ENCODE assay signal across 15 cellular contexts in the genomic region with DNA sequence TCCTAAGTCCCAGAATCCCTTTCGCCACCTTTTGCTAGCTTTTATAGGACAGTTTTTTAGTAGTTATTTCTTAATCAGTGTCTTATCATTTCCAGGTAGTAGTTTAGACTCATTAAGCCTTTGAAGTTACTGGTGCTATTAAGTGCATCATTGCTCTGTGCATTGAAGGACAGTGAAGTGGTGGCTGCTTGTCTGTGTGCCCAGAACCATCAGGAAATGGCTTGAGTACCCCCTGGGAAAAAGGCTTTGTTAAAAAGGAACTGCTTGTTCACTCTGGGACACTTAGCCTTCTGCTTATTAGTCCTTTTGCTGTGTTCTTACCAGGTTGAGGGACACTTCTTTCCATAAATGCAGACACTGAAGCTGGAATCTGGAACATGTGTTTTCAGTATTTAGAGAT. TPM values are rescaled to one million over a fixed set of nuclear protein-coding genes. Genes with fewer than 3 reads are reported as not detected.
"Had no signal": no experiment of that assay in that cellular context is flagged by ENCODE, and none has a peak within 500 bp of the region (broad histone marks: within the 10 kb centered on the region; RNA-seq: fewer than 3 reads in every experiment).

No MANE protein-coding gene starts in this region.

- H3K36me3 ChIP-seq: esophagus squamous epithelium, sigmoid colon, spleen, thoracic aorta had no signal

- H3K4me1 ChIP-seq: body of pancreas, spleen had no signal

- H3K27ac ChIP-seq: body of pancreas, esophagus squamous epithelium, sigmoid colon, spleen, thoracic aorta had no signal

- H3K27me3 ChIP-seq: body of pancreas, esophagus squamous epithelium, sigmoid colon had no signal

- H3K4me3 ChIP-seq: body of pancreas, esophagus squamous epithelium, sigmoid colon, spleen, thoracic aorta had no signal

- H3K9me3 ChIP-seq: body of pancreas, esophagus squamous epithelium, sigmoid colon, spleen, thoracic aorta had no signal

- ATAC-seq: activated CD8-positive, alpha-beta T cell treated with anti-CD3 and anti-CD28 coated beads, Interleukin-2, amount 10 ng/mL, durations not matched to agents 7 days and 5 days; activated T-cell treated with anti-CD3 and anti-CD28 coated beads, Interleukin-2, amount 50 U/mL, for 4 hours; body of pancreas; naive thymus-derived CD8-positive, alpha-beta T cell; stimulated activated memory B cell treated with anti-CD40 and anti-IgM and Interleukin-4, amounts not matched to agents 10 μg/mL and 1 μg/mL and 100 μg/mL, for 72 hours had no signal

- DNase-seq: activated CD4-positive, alpha-beta T cell treated with anti-CD3 and anti-CD28 coated beads, Interleukin-2, amount 10 ng/mL, durations not matched to agents 24 days and 14 days; activated CD8-positive, alpha-beta T cell treated with anti-CD3 and anti-CD28 coated beads, Interleukin-2, amount 10 ng/mL, durations not matched to agents 7 days and 5 days; activated naive CD4-positive, alpha-beta T cell treated with anti-CD3 and anti-CD28 coated beads for 36 hours; activated T-cell treated with anti-CD3 and anti-CD28 coated beads, Interleukin-2, amount 50 U/mL, for 4 hours; body of pancreas; central memory CD4-positive, alpha-beta T cell; cortex of kidney; effector CD4-positive, alpha-beta T cell; esophagus squamous epithelium; naive thymus-derived CD8-positive, alpha-beta T cell; sigmoid colon; spleen; stimulated activated CD4-positive, alpha-beta T cell treated with anti-CD3 and anti-CD28 coated beads, Interleukin-4, amount 100 ng/mL, for 4 hours had no signal

RNA-seq across cellular contexts. Expression of a gene that starts 30.0 kb away (rescaled TPM):
- total RNA-seq: activated CD4-positive, alpha-beta T cell treated with anti-CD3 and anti-CD28 coated beads, Interleukin-2, amount 10 ng/mL, durations not matched to agents 24 days and 14 days; activated CD8-positive, alpha-beta T cell treated with anti-CD3 and anti-CD28 coated beads, Interleukin-2, amount 10 ng/mL, durations not matched to agents 7 days and 5 days; naive thymus-derived CD8-positive, alpha-beta T cell had no signal
